ENCODE assay signal across 1 cellular context in genomic region chr6:169225131-169225576, GRCh38.
TF ChIP-seq lines count a peak whose summit lies in the region.

No MANE protein-coding gene starts in this region.

TF ChIP-seq in IMR-90, 13 proteins besides CTCF, POLR2A, EP300 and RAD21:
- TF ChIP-seq CEBPB (IDR thresholded peaks at IDR 0.05; ENCODE audit: low read depth, low read length) (no peak), USF2 (IDR thresholded peaks at IDR 0.05; ENCODE audit: low read depth, low read length) (no peak), NFE2L2 (IDR thresholded peaks at IDR 0.05; ENCODE audit: low read depth, low read length) (no peak), FOS (IDR thresholded peaks at IDR 0.05; ENCODE audit: low read depth, low read length) (no peak), ELK1 (IDR thresholded peaks at IDR 0.05; ENCODE audit: borderline replicate concordance, low read depth, low read length) (no peak), MAZ (IDR thresholded peaks at IDR 0.05; ENCODE audit: borderline replicate concordance, low read depth, low read length) (no peak), BHLHE40 (IDR thresholded peaks at IDR 0.05; ENCODE audit: low read depth, low read length) (no peak), MXI1 (IDR thresholded peaks at IDR 0.05; ENCODE audit: borderline replicate concordance, low read depth, low read length) (no peak), SMC3 (IDR thresholded peaks at IDR 0.05; ENCODE audit: low read depth, low read length) (no peak), RCOR1 (IDR thresholded peaks at IDR 0.05; ENCODE audit: insufficient replicate concordance, low read length) (no peak), MAFK (IDR thresholded peaks at IDR 0.05; ENCODE audit: low read depth, low read length) (no peak), CHD1 (IDR thresholded peaks at IDR 0.05; ENCODE audit: low read depth, low read length) (no peak), RFX5 (IDR thresholded peaks at IDR 0.05; ENCODE audit: low read depth, low read length) (no peak)
